17 cellular contexts compared by ENCODE assay signal in the genomic region with DNA sequence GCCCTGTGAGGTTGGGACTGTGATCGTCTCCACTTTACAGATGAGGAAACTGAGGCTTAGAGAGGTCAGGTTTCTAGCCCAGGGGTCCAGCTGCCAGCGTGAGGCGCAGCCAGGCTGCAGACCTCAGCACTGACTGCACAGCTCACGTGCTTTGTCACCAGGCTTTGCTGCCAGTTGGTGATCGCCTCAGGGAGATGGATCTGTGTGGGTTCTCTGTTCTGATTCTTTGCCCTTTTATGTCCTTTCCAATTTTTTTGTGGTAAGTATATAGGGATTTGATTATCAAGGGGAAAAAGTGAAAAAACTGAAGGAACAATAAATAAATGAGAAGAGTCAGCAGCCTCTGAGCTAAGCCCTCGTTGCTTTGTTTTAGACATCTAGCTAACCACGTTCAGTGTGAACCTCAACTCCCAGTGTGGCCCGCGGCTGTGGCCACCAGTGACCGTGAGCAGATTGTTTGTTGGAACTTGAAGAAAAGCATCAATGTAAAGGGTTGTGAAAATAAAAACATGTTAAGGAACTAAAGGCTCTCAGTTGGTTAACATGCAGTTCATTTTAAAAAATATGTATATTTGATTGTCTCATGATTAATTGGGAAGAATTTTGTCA.
DNase-seq lines count a peak whose midpoint lies in the region; ATAC-seq, FAIRE-seq and TF ChIP-seq lines count a peak whose summit lies in the region.
"Had no signal": no experiment of that assay in that cellular context is flagged by ENCODE, and none has a peak within 500 bp of the region (broad histone marks: within the 10 kb centered on the region; RNA-seq: fewer than 3 reads in every experiment).

No MANE protein-coding gene starts in this region.

- H3K27me3 Mint-ChIP-seq in progenitor cell of endocrine pancreas, result no peaks in the 10 kb centered on the region

- no peak for TF ChIP-seq CTCF in progenitor cell of endocrine pancreas (IDR thresholded peaks at IDR 0.05; ENCODE audit: unreplicated experiment)

- no peak overlapping the region for H3K27ac Mint-ChIP-seq in progenitor cell of endocrine pancreas

- peaks cover 2 to 8% of the 10 kb centered on the region in 2 donors for H3K36me3 ChIP-seq in small intestine (ENCODE audit: control insufficient read depth in 2 of 2, insufficient read depth in 2 of 2, low read length in 2 of 2)

- H3K27ac ChIP-seq in small intestine (ENCODE audit: low read depth in 1 of 2, low read length in 1 of 2), result no peak overlapping the region
- H3K27ac ChIP-seq: BLaER1 treated with 17β-estradiol and CSF1 and Interleukin-3, amounts not matched to agents 10 nM and 100 nM had no signal

- WGBS in small intestine, 3 donors, result 84 to 95% (median 93%) methylated on average over 10 of the region's 10 CpGs

- H3K9me3 ChIP-seq in small intestine (ENCODE audit: control insufficient read depth, low read depth), result no peaks in the 10 kb centered on the region
- H3K9me3 ChIP-seq: BLaER1 treated with 17β-estradiol and CSF1 and Interleukin-3, amounts not matched to agents 10 nM and 100 nM had no signal

- H3K36me3 Mint-ChIP-seq in progenitor cell of endocrine pancreas (ENCODE audit: insufficient read depth), result peaks cover 7% of the 10 kb centered on the region

- no peak for ATAC-seq in HG03196 (IDR thresholded peaks at IDR 0.05; ENCODE audit: unreplicated experiment)
- no peak for ATAC-seq in stimulated activated naive CD8-positive, alpha-beta T cell treated with anti-CD3 and anti-CD28 coated beads, Interleukin-15, Interleukin-2, amounts not matched to agents 100 U/mL and 50 U/mL, for 24 hours

- no peak for FAIRE-seq in small intestine (lab: Jason Lieb, UNC)
- FAIRE-seq: H54, RCC 7860 had no signal

- no peak overlapping the region for H3K4me3 Mint-ChIP-seq in progenitor cell of endocrine pancreas (ENCODE audit: low read depth)

- H3K9me3 Mint-ChIP-seq in progenitor cell of endocrine pancreas (ENCODE audit: low read depth), result no peaks in the 10 kb centered on the region

- no peak overlapping the region for H3K4me3 ChIP-seq in small intestine (ENCODE audit: low read depth in 1 of 2, low read length in 2 of 2)
- H3K4me3 ChIP-seq: BLaER1 treated with 17β-estradiol and CSF1 and Interleukin-3, amounts not matched to agents 10 nM and 100 nM had no signal

- H3K27me3 ChIP-seq in small intestine (ENCODE audit: control insufficient read depth in 2 of 2, insufficient read depth in 2 of 2, low read length in 2 of 2), result no peaks in the 10 kb centered on the region
- H3K27me3 ChIP-seq: BLaER1 treated with 17β-estradiol and CSF1 and Interleukin-3, amounts not matched to agents 10 nM and 100 nM had no signal

- no peaks in the 10 kb centered on the region for H3K4me1 Mint-ChIP-seq in progenitor cell of endocrine pancreas (ENCODE audit: low read depth)

- peaks cover 0 to 6% of the 10 kb centered on the region in 2 donors for H3K4me1 ChIP-seq in small intestine (ENCODE audit: control insufficient read depth in 2 of 2, insufficient read depth in 1 of 2, low read depth in 1 of 2, low read length in 1 of 2)

- DNase-seq in Ammon's horn (ENCODE audit: low spot score) (peak; percentile 81), anterior cingulate cortex (lab: John Stamatoyannopoulos, UW) (peak in 35 of 58 donors; percentile 10 to 80 (median 40)), hypothalamus (lab: John Stamatoyannopoulos, UW) (peak in 27 of 51 donors; percentile 5 to 68 (median 40)), pons (ENCODE audit: low spot score) (peak; percentile 89), small intestine (no peak), progenitor cell of endocrine pancreas (ENCODE audit: low spot score, unreplicated experiment) (no peak)
- no peak for DNase-seq in stimulated activated naive CD8-positive, alpha-beta T cell treated with anti-CD3 and anti-CD28 coated beads, Interleukin-15, Interleukin-2, amounts not matched to agents 100 U/mL and 50 U/mL, for 24 hours
- DNase-seq: 8988T, Kasumi-1, NCI-H1417, NCI-H1930, NCI-H2171 treated with DMSO at 0.1 percent for 48 hours, NCI-H524 had no signal

Comparison
In these comparisons a context has a peak if more than half of its experiments do, and no peak if none do; other contexts are left out.
1. DNase-seq: peak in Ammon's horn (single experiment), anterior cingulate cortex (35 of 58), hypothalamus (27 of 51) and pons (single experiment); none in small intestine (single experiment), stimulated activated naive CD8-positive, alpha-beta T cell treated with anti-CD3 and anti-CD28 coated beads, Interleukin-15, Interleukin-2, amounts not matched to agents 100 U/mL and 50 U/mL, for 24 hours (single experiment) and progenitor cell of endocrine pancreas (single experiment).